ENCODE assay signal across 1 cellular context in genomic region chr7:82156168-82156567, GRCh38.
TF ChIP-seq lines count a peak whose summit lies in the region.

No MANE protein-coding gene starts in this region.

TF ChIP-seq in H1, 55 proteins besides CTCF, POLR2A, EP300 and RAD21:
- peak; percentile 48 for TF ChIP-seq CHD7 (IDR thresholded peaks at IDR 0.05; ENCODE audit: insufficient replicate concordance, low read length)
- no peak for TF ChIP-seq HDAC6 (IDR thresholded peaks at IDR 0.05; ENCODE audit: low read depth, low read length)
- no peak for TF ChIP-seq EZH2 (IDR thresholded peaks at IDR 0.05; ENCODE audit: low read depth, low read length, severe bottlenecking)
- peak; percentile 84 for TF ChIP-seq NANOG (IDR thresholded peaks at IDR 0.05; ENCODE audit: insufficient read depth, low read depth, low read length, poor library complexity, severe bottlenecking)
- no peak for TF ChIP-seq GABPA (IDR thresholded peaks at IDR 0.05; ENCODE audit: borderline replicate concordance, insufficient read depth, low read length)
- no peak for TF ChIP-seq TEAD4 (IDR thresholded peaks at IDR 0.05; ENCODE audit: low read depth, low read length)
- TF ChIP-seq TCF12 (IDR thresholded peaks at IDR 0.05; ENCODE audit: low read depth, low read length), result 0 out of 2 replicates have a peak, but pooled peaks have one; percentile 48
- no peak for TF ChIP-seq SUZ12 (IDR thresholded peaks at IDR 0.05; ENCODE audit: low read length)
- no peak for TF ChIP-seq USF2 (IDR thresholded peaks at IDR 0.05; ENCODE audit: low read length)
- TF ChIP-seq SIX5 (IDR thresholded peaks at IDR 0.05; ENCODE audit: low read depth, low read length), result no peak
TF ChIP-seq in H1: peak in this region for 3.
